Comparison of ENCODE assay signal across 23 cellular contexts in the genomic region with DNA sequence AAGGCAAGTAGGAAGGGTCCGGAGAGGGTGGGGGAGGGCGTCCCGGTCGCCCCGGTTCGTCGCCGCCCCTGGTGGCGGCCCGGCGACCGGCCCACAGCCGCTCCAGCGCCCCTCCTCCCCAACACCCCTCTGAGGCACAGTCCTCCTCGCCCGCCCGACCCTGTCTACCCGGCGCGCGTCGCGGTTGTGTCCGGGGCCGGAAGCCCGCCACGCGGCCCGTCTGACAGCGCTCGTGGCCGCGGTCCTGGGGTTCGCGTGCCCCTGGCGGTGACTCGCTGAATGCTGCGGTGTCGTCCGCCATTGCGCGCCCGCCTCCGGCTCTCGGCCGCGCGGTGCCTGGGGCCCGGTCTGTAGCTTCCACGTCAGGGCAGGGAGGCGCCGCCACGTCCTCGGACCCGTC.
"Had no signal": no experiment of that assay in that cellular context is flagged by ENCODE, and none has a peak within 500 bp of the region (broad histone marks: within the 10 kb centered on the region; RNA-seq: fewer than 3 reads in every experiment).

No MANE protein-coding gene starts in this region.

- FAIRE-seq: colon had no signal

- H2AFZ ChIP-seq: hepatocyte, neural progenitor cell had no signal

- DNase-seq: activated CD4-positive, alpha-beta memory T cell treated with anti-CD3 and anti-CD28 coated beads for 36 hours; activated CD4-positive, alpha-beta T cell treated with anti-CD3 and anti-CD28 coated beads for 48 hours; activated CD4-positive, CD25-positive, alpha-beta regulatory T cell; activated gamma-delta T cell; activated T-cell treated with anti-CD3 and anti-CD28 coated beads, Interleukin-2, amount 50 U/mL, for 72 hours; brain microvascular endothelial cell; effector memory CD4-positive, alpha-beta T cell; foreskin melanocyte; left colon; naive thymus-derived CD8-positive, alpha-beta T cell; retina; stimulated activated CD4-positive, alpha-beta T cell treated with anti-CD3 and anti-CD28 coated beads, Interleukin-4, amount 100 ng/mL, for 24 hours; SW 1271; T-helper 17 cell; uterus had no signal

- H3K4me3 ChIP-seq: ascending aorta, hepatocyte, lung, neural progenitor cell, tibial artery, uterus had no signal

- H3K27me3 ChIP-seq: ascending aorta, brain microvascular endothelial cell, hepatocyte, neural progenitor cell, uterus had no signal

- H3K79me2 ChIP-seq: hepatocyte had no signal

- H3K27me3 Mint-ChIP-seq: activated CD4-positive, alpha-beta memory T cell treated with anti-CD3 and anti-CD28 coated beads for 36 hours; stimulated activated naive CD8-positive, alpha-beta T cell treated with anti-CD3 and anti-CD28 coated beads, Interleukin-15, Interleukin-2, amounts not matched to agents 100 ng/mL and 50 ng/mL, for 24 hours; T-helper 17 cell had no signal

- H3K9me3 ChIP-seq: uterus had no signal

- ATAC-seq: activated T-cell treated with anti-CD3 and anti-CD28 coated beads, Interleukin-2, amount 50 U/mL, for 72 hours; left colon; naive thymus-derived CD8-positive, alpha-beta T cell; T-helper 17 cell had no signal

- H3K9ac ChIP-seq: neural progenitor cell had no signal

- H3K4me1 Mint-ChIP-seq: activated naive CD4-positive, alpha-beta T cell treated with anti-CD3 and anti-CD28 coated beads, Interleukin-2, amount 50 U/mL, for 24 hours; naive thymus-derived CD8-positive, alpha-beta T cell; neural progenitor cell; T-helper 17 cell had no signal

- H3K4me3 Mint-ChIP-seq: activated CD4-positive, alpha-beta memory T cell treated with anti-CD3 and anti-CD28 coated beads for 36 hours; activated naive CD4-positive, alpha-beta T cell treated with anti-CD3 and anti-CD28 coated beads, Interleukin-2, amount 50 U/mL, for 24 hours; activated T-cell treated with anti-CD3 and anti-CD28 coated beads, Interleukin-2, amount 50 U/mL, for 72 hours; naive thymus-derived CD8-positive, alpha-beta T cell; neural progenitor cell; stimulated activated naive CD8-positive, alpha-beta T cell treated with anti-CD3 and anti-CD28 coated beads, Interleukin-15, Interleukin-2, amounts not matched to agents 100 ng/mL and 50 ng/mL, for 24 hours; T-helper 17 cell had no signal

- H3K4me1 ChIP-seq: ascending aorta, neural progenitor cell, tibial artery, uterus had no signal

- H3K27ac Mint-ChIP-seq: activated CD4-positive, alpha-beta memory T cell treated with anti-CD3 and anti-CD28 coated beads for 36 hours; activated naive CD4-positive, alpha-beta T cell treated with anti-CD3 and anti-CD28 coated beads, Interleukin-2, amount 50 U/mL, for 24 hours; activated T-cell treated with anti-CD3 and anti-CD28 coated beads, Interleukin-2, amount 50 U/mL, for 72 hours; naive thymus-derived CD8-positive, alpha-beta T cell; neural progenitor cell; stimulated activated naive CD8-positive, alpha-beta T cell treated with anti-CD3 and anti-CD28 coated beads, Interleukin-15, Interleukin-2, amounts not matched to agents 100 ng/mL and 50 ng/mL, for 24 hours; T-helper 17 cell had no signal

- H3K36me3 Mint-ChIP-seq: neural progenitor cell had no signal

- H3K27ac ChIP-seq: ascending aorta, brain microvascular endothelial cell, hepatocyte, neural progenitor cell, tibial artery, uterus had no signal

- H3K36me3 ChIP-seq: ascending aorta, brain microvascular endothelial cell, neural progenitor cell, tibial artery, uterus had no signal

- H3K4me2 ChIP-seq: hepatocyte, neural progenitor cell had no signal
